Comparison of ENCODE assay signal across 15 cellular contexts in genomic region chr18:24395049-24395780, GRCh38. TPM values are rescaled to one million over a fixed set of nuclear protein-coding genes. Genes with fewer than 3 reads are reported as not detected.
DNase-seq lines count a peak whose midpoint lies in the region; TF ChIP-seq lines count a peak whose summit lies in the region.
"Had no signal": no experiment of that assay in that cellular context is flagged by ENCODE, and none has a peak within 500 bp of the region (broad histone marks: within the 10 kb centered on the region; RNA-seq: fewer than 3 reads in every experiment).

No MANE protein-coding gene starts in this region.

- DNase-seq in AG09319 (ENCODE audit: extremely low read depth, low read depth) (peak; percentile 41), HFFc6 (no peak), RWPE1 (ENCODE audit: low spot score) (no peak), hepatocyte (ENCODE audit: low spot score) (peak; percentile 16), NCI-H2196 (lab: John Stamatoyannopoulos, UW; ENCODE audit: unreplicated experiment) (no peak), GM19240 (ENCODE audit: insufficient read length, low spot score) (no peak), NCI-H2107 treated with DMSO at 0.1 percent for 48 hours (lab: John Stamatoyannopoulos, UW; ENCODE audit: unreplicated experiment) (no peak), iPS-NIHi11 (ENCODE audit: low spot score) (no peak)
- DNase-seq: activated CD4-positive, alpha-beta T cell treated with anti-CD3 and anti-CD28 coated beads for 4 hours; activated gamma-delta T cell treated with Interleukin-2 at 50 U/mL for 16 hours; heart left ventricle; NCI-H1694 treated with DMSO at 0.1 percent for 48 hours; SJCRH30 had no signal

- H3K4me3 ChIP-seq in hepatocyte = no peak overlapping the region
- H3K4me3 ChIP-seq: coronary artery, SJCRH30, skin epidermis had no signal

- no peak overlapping the region for H3K4me2 ChIP-seq in hepatocyte

- H3K9me3 Mint-ChIP-seq in HFFc6 = no peaks in the 10 kb centered on the region

- no peak overlapping the region for H3K27ac Mint-ChIP-seq in HFFc6

- POLR2A ChIA-PET in RWPE1 (lab: Yijun Ruan, JAX; ENCODE audit: low non-redundant PET) = no interaction called here

- no peaks in the 10 kb centered on the region for H3K27me3 ChIP-seq in hepatocyte
- H3K27me3 ChIP-seq: heart left ventricle, SJCRH30 had no signal

- CTCF ChIA-PET in RWPE1 (lab: Yijun Ruan, JAX) = interaction anchor here (0.6 kb wide), 1 partner anchor 299 kb away, joined by 3 read pairs; no protein-coding TSS in a partner anchor

- H3K4me3 Mint-ChIP-seq in HFFc6 = peak overlapping the region; percentile 5; the same call in 1 of the 2 replicates

- no peaks in the 10 kb centered on the region for H3K36me3 ChIP-seq in hepatocyte (replicated peaks; ENCODE audit: insufficient read depth, low read depth)
- H3K36me3 ChIP-seq: heart left ventricle, SJCRH30 had no signal

- H3K36me3 Mint-ChIP-seq in HFFc6 (ENCODE audit: low read depth) = no peaks in the 10 kb centered on the region

- H3K27me3 Mint-ChIP-seq in HFFc6 (ENCODE audit: insufficient read depth) = no peaks in the 10 kb centered on the region; the same call in none of the 2 replicates

- 93% methylated on average over 10 of the region's 10 CpGs for WGBS in hepatocyte (ENCODE audit: low lambda C conversion rate, missing lambda C conversion rate)

- H3K9me3 ChIP-seq in hepatocyte (ENCODE audit: low read depth) = no peaks in the 10 kb centered on the region
- H3K9me3 ChIP-seq: heart left ventricle, SJCRH30 had no signal

- H3K9me2 ChIP-seq in hepatocyte (replicated peaks; ENCODE audit: insufficient read depth) = no peaks in the 10 kb centered on the region

- no peak overlapping the region for H2AFZ ChIP-seq in hepatocyte

- TF ChIP-seq CTCF in AG09319 (IDR thresholded peaks at IDR 0.05; ENCODE audit: low read depth, low read length) (no peak), HFFc6 (IDR thresholded peaks at IDR 0.05) (no peak), RWPE1 (conservative IDR thresholded peaks at IDR 0.05; ENCODE audit: low read depth) (no peak), hepatocyte (IDR thresholded peaks at IDR 0.05; ENCODE audit: poor library complexity) (no peak)

- H4K20me1 ChIP-seq in hepatocyte (ENCODE audit: insufficient read depth, poor library complexity, severe bottlenecking) = no peaks in the 10 kb centered on the region

- peaks cover 6% of the 10 kb centered on the region for H3K4me1 ChIP-seq in hepatocyte (ENCODE audit: insufficient read depth)
- H3K4me1 ChIP-seq: SJCRH30 had no signal

- peak overlapping the region; percentile 38 for H3K27ac ChIP-seq in RWPE1
- H3K27ac ChIP-seq in hepatocyte = no peak overlapping the region
- H3K27ac ChIP-seq: coronary artery, SJCRH30 had no signal

- H3K79me2 ChIP-seq in hepatocyte = peaks cover 3% of the 10 kb centered on the region

- peaks cover 25% of the 10 kb centered on the region for H3K4me1 Mint-ChIP-seq in HFFc6 (ENCODE audit: low read depth)

RNA-seq across cellular contexts. Expression of gene OSBPL1A, which starts 2.4 kb away (rescaled TPM):
- 10 to 100 TPM in 4 of 6 experiments, 1 to 10 TPM in 2; 6.2 to 16.3 (median 13.7) TPM for total RNA-seq in HFFc6 (2021; fragmentation: NEBNext Ultra II Directional; extraction: Animal tissue kit (Norgen Biotek cat#: 25700))
- 31.3 and 35.6 TPM in 2 replicates for total RNA-seq in hepatocyte
- polyA plus RNA-seq in hepatocyte = 24.6 and 26.3 TPM in 2 replicates

RNA-seq across cellular contexts. Expression of gene IMPACT, which starts 31.3 kb away (rescaled TPM):
- total RNA-seq in HFFc6 (2021; fragmentation: NEBNext Ultra II Directional; extraction: Animal tissue kit (Norgen Biotek cat#: 25700)) = 10 to 100 TPM; 37.5 to 49.6 (median 45.6) TPM
- total RNA-seq in hepatocyte = 28.3 and 36.3 TPM in 2 replicates
- polyA plus RNA-seq in hepatocyte = 15.5 and 21.7 TPM in 2 replicates

Comparison
In these comparisons a context has a peak if more than half of its experiments do, and no peak if none do; other contexts are left out.
1. DNase-seq: peak in AG09319 (single experiment) and hepatocyte (single experiment); none in HFFc6 (single experiment), RWPE1 (single experiment), NCI-H2196 (single experiment), GM19240 (single experiment), NCI-H2107 treated with DMSO at 0.1 percent for 48 hours (single experiment) and iPS-NIHi11 (single experiment).